Comparison of ENCODE assay signal across 8 cellular contexts in genomic region chr2:109105113-109105512, GRCh38. TPM values are rescaled to one million over a fixed set of nuclear protein-coding genes. Genes with fewer than 3 reads are reported as not detected.
"Had no signal": no experiment of that assay in that cellular context is flagged by ENCODE, and none has a peak within 500 bp of the region (broad histone marks: within the 10 kb centered on the region; RNA-seq: fewer than 3 reads in every experiment).

No MANE protein-coding gene starts in this region.

- H3K4me3 ChIP-seq: GM23338, K562 had no signal

- DNase-seq: H9, HCEC 1CT, IMR-90 had no signal

- FAIRE-seq: H1, H54, HTR-8/SVneo, K562 had no signal

- ATAC-seq: GM23338, K562 had no signal

RNA-seq across cellular contexts. Expression of gene SH3RF3, which starts 23.9 kb away (rescaled TPM):
- polyA plus RNA-seq: K562 had no signal
